9 cellular contexts compared by ENCODE assay signal in genomic region chr12:47889040-47889439, GRCh38. TPM values are rescaled to one million over a fixed set of nuclear protein-coding genes. Genes with fewer than 3 reads are reported as not detected.
DNase-seq lines count a peak whose midpoint lies in the region; ATAC-seq and TF ChIP-seq lines count a peak whose summit lies in the region.
"Had no signal": no experiment of that assay in that cellular context is flagged by ENCODE, and none has a peak within 500 bp of the region (broad histone marks: within the 10 kb centered on the region; RNA-seq: fewer than 3 reads in every experiment).

No MANE protein-coding gene starts in this region.

- DNase-seq in GDM1 (lab: John Stamatoyannopoulos, UW) = peak; percentile 14
- DNase-seq in NCI-H1105 treated with DMSO at 0.1 percent for 48 hours (lab: John Stamatoyannopoulos, UW) = no peak
- DNase-seq in glomerular visceral epithelial cell (ENCODE audit: extremely low spot score) = no peak
- DNase-seq in HPDE6-E6E7 (ENCODE audit: extremely low spot score) = no peak
- DNase-seq: NCI-H1105 had no signal

- 0 out of 2 replicates have a peak, but pooled peaks cover 7% of the 10 kb centered on the region for H3K27me3 ChIP-seq in OCI-LY3 (ENCODE audit: low read depth, low read length)
- peaks cover 8% of the 10 kb centered on the region for H3K27me3 ChIP-seq in gastroesophageal sphincter

- H4K20me1 ChIP-seq in OCI-LY3 (ENCODE audit: insufficient read depth, low read length) = no peaks in the 10 kb centered on the region

- no peaks in the 10 kb centered on the region for H3K79me2 ChIP-seq in OCI-LY3 (ENCODE audit: low read length)

- 64 to 100% methylated on average over 1 to 3 of the region's 4 CpGs for WGBS in gastroesophageal sphincter (ENCODE audit: low coverage in 1 of 2), 2 donors

- H3K9me3 ChIP-seq in OCI-LY3 (ENCODE audit: insufficient read depth, low read length) = no peaks in the 10 kb centered on the region
- no peaks in the 10 kb centered on the region for H3K9me3 ChIP-seq in gastroesophageal sphincter

- H3K9ac ChIP-seq in OCI-LY3 (ENCODE audit: low read length) = no peak overlapping the region

- TF ChIP-seq POLR2A in gastroesophageal sphincter (IDR thresholded peaks at IDR 0.05) = no peak

- ATAC-seq in GM19467 (IDR thresholded peaks at IDR 0.05; ENCODE audit: unreplicated experiment) = peak; percentile 75
- ATAC-seq in gastroesophageal sphincter = peak; percentile 34
- no peak for ATAC-seq in HG03442 (IDR thresholded peaks at IDR 0.05; ENCODE audit: unreplicated experiment)

- H3K27ac ChIP-seq in OCI-LY3 (ENCODE audit: low read length) = no peak overlapping the region
- no peak overlapping the region for H3K27ac ChIP-seq in gastroesophageal sphincter

- peak overlapping the region; percentile 61; the same call in 1 of the 2 replicates for H2AFZ ChIP-seq in OCI-LY3 (ENCODE audit: low read depth, low read length)

- no peak for TF ChIP-seq CTCF in OCI-LY3 (IDR thresholded peaks at IDR 0.05; ENCODE audit: low read depth, low read length)
- no peak for TF ChIP-seq CTCF in gastroesophageal sphincter (IDR thresholded peaks at IDR 0.05)

- H3K36me3 ChIP-seq in OCI-LY3 (replicated peaks; ENCODE audit: low read depth, low read length) (no peaks in the 10 kb centered on the region), gastroesophageal sphincter (no peaks in the 10 kb centered on the region)

- TF ChIP-seq EP300 in gastroesophageal sphincter (IDR thresholded peaks at IDR 0.05) = no peak

- H3K4me3 ChIP-seq in OCI-LY3 (ENCODE audit: low read length) = no peak overlapping the region
- no peak overlapping the region for H3K4me3 ChIP-seq in gastroesophageal sphincter

- no peak overlapping the region for H3K4me2 ChIP-seq in OCI-LY3 (ENCODE audit: low read length)

- H3K4me1 ChIP-seq in OCI-LY3 (ENCODE audit: low read length) (peaks cover 21% of the 10 kb centered on the region), gastroesophageal sphincter (no peaks in the 10 kb centered on the region)

RNA-seq across cellular contexts. Expression of gene VDR, which starts 15.8 kb away (rescaled TPM):
- total RNA-seq in gastroesophageal sphincter = 1 to 10 TPM; 1.2 to 5.5 (median 1.6) TPM
